In genomic region chr3:53788038-53788437, GRCh38 we compare ENCODE assay signal across 1 cellular context.
TF ChIP-seq lines count a peak whose summit lies in the region.

No MANE protein-coding gene starts in this region.

TF ChIP-seq in GM23338, 12 proteins besides CTCF, POLR2A, EP300 and RAD21:
- TF ChIP-seq POLR2AphosphoS5 (IDR thresholded peaks at IDR 0.05; ENCODE audit: low read depth) (no peak), ETS1 (IDR thresholded peaks at IDR 0.05) (no peak), STAT1 (IDR thresholded peaks at IDR 0.05; ENCODE audit: unreplicated experiment) (no peak), ZNF114 (CRISPR knock-in tag; IDR thresholded peaks at IDR 0.05) (no peak), JUNB (IDR thresholded peaks at IDR 0.05; ENCODE audit: unreplicated experiment) (no peak), CREB1 (CRISPR knock-in tag; IDR thresholded peaks at IDR 0.05; ENCODE audit: low read depth) (no peak), NANOG (IDR thresholded peaks at IDR 0.05; ENCODE audit: borderline replicate concordance) (no peak), ZNF331 (CRISPR knock-in tag; IDR thresholded peaks at IDR 0.05; ENCODE audit: low read depth) (no peak), REST (IDR thresholded peaks at IDR 0.05; ENCODE audit: unreplicated experiment) (no peak), EZH2phosphoT487 (IDR thresholded peaks at IDR 0.05; ENCODE audit: unreplicated experiment) (no peak), ZNF462 (CRISPR knock-in tag; IDR thresholded peaks at IDR 0.05) (no peak), EZH2 (IDR thresholded peaks at IDR 0.05; ENCODE audit: low read depth, unreplicated experiment) (no peak)
